In the genomic region with DNA sequence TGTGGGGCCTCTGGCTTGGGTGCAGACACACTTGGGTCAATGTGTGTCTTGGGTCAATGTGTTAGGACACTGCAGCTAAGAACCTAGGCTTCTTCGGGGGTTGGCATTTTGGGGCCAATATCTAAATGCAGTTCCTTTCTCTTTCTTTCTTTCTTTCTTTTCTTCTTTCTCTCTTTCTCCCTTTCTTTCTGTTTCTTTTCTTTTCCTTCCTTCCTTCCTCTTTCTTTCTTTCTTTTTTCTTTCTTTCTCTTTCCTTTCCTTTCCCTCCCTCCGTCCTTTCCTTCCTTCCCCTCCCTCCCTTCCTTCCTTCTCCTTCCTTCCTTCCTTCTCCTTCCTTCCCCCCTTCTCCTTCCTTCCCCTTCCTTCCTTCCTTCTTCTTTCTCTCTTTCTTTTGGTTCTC, we compare ENCODE assay signal across 8 cellular contexts. TPM values are rescaled to one million over a fixed set of nuclear protein-coding genes. Genes with fewer than 3 reads are reported as not detected.
"Had no signal": no experiment of that assay in that cellular context is flagged by ENCODE, and none has a peak within 500 bp of the region (broad histone marks: within the 10 kb centered on the region; RNA-seq: fewer than 3 reads in every experiment).

No MANE protein-coding gene starts in this region.

- H3K4me1 Mint-ChIP-seq: IgD-negative memory B cell had no signal

- H3K27ac ChIP-seq: KMS-11 had no signal

- ATAC-seq: HCT116 had no signal

- DNase-seq: GOT3, H7, KBM-7 had no signal

- H3K4me1 ChIP-seq: HAP-1 had no signal

- H3K27ac Mint-ChIP-seq: IgD-negative memory B cell had no signal

- H3K9ac ChIP-seq: KMS-11 had no signal

- H3K4me2 ChIP-seq: KMS-11 had no signal

- FAIRE-seq: HTR-8/SVneo had no signal

- H3K4me3 Mint-ChIP-seq: IgD-negative memory B cell had no signal

- H3K36me3 Mint-ChIP-seq: IgD-negative memory B cell had no signal

- H3K4me3 ChIP-seq: HAP-1 had no signal

- H3K36me3 ChIP-seq: HAP-1 had no signal

- H3K9me3 ChIP-seq: HAP-1 had no signal

RNA-seq across cellular contexts. Expression of gene OSR1, which starts 57.7 kb away (rescaled TPM):
- total RNA-seq: H7 had no signal
- polyA plus RNA-seq: IgD-negative memory B cell had no signal
